27 cellular contexts compared by ENCODE assay signal in the genomic region with DNA sequence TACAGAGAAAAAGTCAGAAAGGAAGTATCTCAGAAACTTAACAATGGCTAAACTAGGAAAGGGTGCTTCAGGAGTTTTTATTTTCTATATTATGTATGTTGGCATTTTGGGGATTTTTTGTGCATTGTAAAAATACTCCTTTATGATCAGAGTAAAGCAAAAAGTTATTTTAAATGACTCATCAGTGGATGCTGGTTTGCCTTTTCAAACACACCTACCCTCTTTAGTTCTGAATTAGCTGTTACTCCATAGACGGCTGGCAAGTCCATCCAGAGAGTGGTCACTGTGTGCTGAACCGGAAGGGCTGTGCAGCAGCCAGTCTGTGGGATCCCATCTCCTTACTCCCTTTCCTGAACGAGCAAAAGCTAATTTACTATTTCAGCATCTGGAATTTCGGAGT. TPM values are rescaled to one million over a fixed set of nuclear protein-coding genes. Genes with fewer than 3 reads are reported as not detected.
"Had no signal": no experiment of that assay in that cellular context is flagged by ENCODE, and none has a peak within 500 bp of the region (broad histone marks: within the 10 kb centered on the region; RNA-seq: fewer than 3 reads in every experiment).

No MANE protein-coding gene starts in this region.

- H3K27ac Mint-ChIP-seq: activated naive CD4-positive, alpha-beta T cell treated with anti-CD3 and anti-CD28 coated beads, Interleukin-2, amount 50 U/mL, for 24 hours; nephron; T-helper 2 cell treated with Interferon-gamma antibody and Interleukin-4, amounts not matched to agents 5 μg/mL and 100 μg/mL, for 36 hours had no signal

- DNase-seq: activated CD4-positive, alpha-beta T cell treated with anti-CD3 and anti-CD28 coated beads, Interleukin-2, amount 50 U/mL, for 1 hour; activated CD8-positive, alpha-beta memory T cell treated with anti-CD3 and anti-CD28 coated beads for 24 hours; activated gamma-delta T cell; anterior cingulate cortex; body of pancreas; dermis blood vessel endothelial cell; effector CD8-positive, alpha-beta T cell; hypothalamus; pancreas; psoas muscle; right cardiac atrium; stimulated activated CD4-positive, alpha-beta T cell treated with anti-CD3 and anti-CD28 coated beads, Interleukin-4, amount 100 ng/mL, for 24 hours; stomach; transverse colon had no signal

- H3K4me1 Mint-ChIP-seq: nephron had no signal

- H3K4me1 ChIP-seq: body of pancreas, pancreas, psoas muscle, stomach, suprapubic skin had no signal

- H3K27me3 ChIP-seq: body of pancreas, pancreas, stomach, suprapubic skin, transverse colon had no signal

- H3K36me3 ChIP-seq: neutrophil, pancreas, stomach, suprapubic skin, transverse colon had no signal

- H3K27me3 Mint-ChIP-seq: activated naive CD4-positive, alpha-beta T cell treated with anti-CD3 and anti-CD28 coated beads, Interleukin-2, amount 50 U/mL, for 24 hours had no signal

- ATAC-seq: activated CD4-positive, CD25-positive, alpha-beta regulatory T cell treated with anti-CD3 and anti-CD28 coated beads, Interleukin-2, amount 50 U/mL, for 24 hours; body of pancreas; esophagus mucosa; pancreas; psoas muscle; right cardiac atrium had no signal

- H3K9me3 Mint-ChIP-seq: activated naive CD4-positive, alpha-beta T cell treated with anti-CD3 and anti-CD28 coated beads, Interleukin-2, amount 50 U/mL, for 24 hours; nephron; T-helper 2 cell treated with Interferon-gamma antibody and Interleukin-4, amounts not matched to agents 5 μg/mL and 100 μg/mL, for 36 hours had no signal

- H3K27ac ChIP-seq: body of pancreas, neutrophil, pancreas, psoas muscle, stomach, suprapubic skin, transverse colon, VCaP had no signal

- H3K4me3 ChIP-seq: body of pancreas, pancreas, psoas muscle, stomach, suprapubic skin, transverse colon had no signal

- H3K9me3 ChIP-seq: body of pancreas, neutrophil, pancreas, psoas muscle, stomach, suprapubic skin, transverse colon had no signal

- H3K4me3 Mint-ChIP-seq: activated naive CD4-positive, alpha-beta T cell treated with anti-CD3 and anti-CD28 coated beads, Interleukin-2, amount 50 U/mL, for 24 hours; nephron; T-helper 2 cell treated with Interferon-gamma antibody and Interleukin-4, amounts not matched to agents 5 μg/mL and 100 μg/mL, for 36 hours had no signal

RNA-seq across cellular contexts. Expression of a gene that starts 0.9 kb away (rescaled TPM):
- total RNA-seq: body of pancreas, cardiac septum, chondrocyte, dermis blood vessel endothelial cell, esophagus mucosa, myocyte, psoas muscle, right cardiac atrium, suprapubic skin had no signal
- polyA plus RNA-seq: liver, pancreas, right cardiac atrium had no signal

RNA-seq across cellular contexts. Expression of a gene that starts 56.0 kb away (rescaled TPM):
- total RNA-seq: chondrocyte, dermis blood vessel endothelial cell, frontal cortex, myocyte had no signal
